ENCODE assay signal across 14 cellular contexts in genomic region chr21:17660449-17660848, GRCh38. TPM values are rescaled to one million over a fixed set of nuclear protein-coding genes. Genes with fewer than 3 reads are reported as not detected.
DNase-seq lines count a peak whose midpoint lies in the region; ATAC-seq and TF ChIP-seq lines count a peak whose summit lies in the region.
"Had no signal": no experiment of that assay in that cellular context is flagged by ENCODE, and none has a peak within 500 bp of the region (broad histone marks: within the 10 kb centered on the region; RNA-seq: fewer than 3 reads in every experiment).

No MANE protein-coding gene starts in this region.

- H3K4me3 Mint-ChIP-seq in nephron progenitor cell: no peak overlapping the region
- H3K4me3 Mint-ChIP-seq: neural progenitor cell had no signal

- H3K27ac ChIP-seq in upper lobe of right lung: peak overlapping the region; percentile 63
- H3K27ac ChIP-seq: 22Rv1, cardiac muscle cell, neural progenitor cell had no signal

- H3K27me3 Mint-ChIP-seq in nephron progenitor cell (ENCODE audit: low read depth, poor library complexity): peaks cover 4% of the 10 kb centered on the region

- no peaks in the 10 kb centered on the region for H3K27me3 ChIP-seq in upper lobe of right lung
- H3K27me3 ChIP-seq: cardiac muscle cell, neural progenitor cell had no signal

- ATAC-seq in upper lobe of right lung: peak; percentile 88

- H3K9me3 ChIP-seq in upper lobe of right lung: no peaks in the 10 kb centered on the region

- no peaks in the 10 kb centered on the region for H3K36me3 ChIP-seq in upper lobe of right lung
- H3K36me3 ChIP-seq: cardiac muscle cell, neural progenitor cell had no signal

- no peak overlapping the region for H3K4me3 ChIP-seq in upper lobe of right lung
- H3K4me3 ChIP-seq: cardiac muscle cell, neural progenitor cell had no signal

- H3K27ac Mint-ChIP-seq in nephron progenitor cell: no peak overlapping the region
- H3K27ac Mint-ChIP-seq: neural progenitor cell had no signal

- TF ChIP-seq CTCF in upper lobe of right lung (IDR thresholded peaks at IDR 0.05) (no peak), nephron progenitor cell (IDR thresholded peaks at IDR 0.05) (no peak)

- intact Hi-C loops in upper lobe of right lung (cut with DNase I): no loop called here

- H3K36me3 Mint-ChIP-seq in nephron progenitor cell (ENCODE audit: low read depth): no peaks in the 10 kb centered on the region
- H3K36me3 Mint-ChIP-seq: neural progenitor cell had no signal

- DNase-seq in NCI-H2227 treated with DMSO at 0.1 percent for 48 hours (lab: John Stamatoyannopoulos, UW) (peak; percentile 43), NCI-H2227 (lab: John Stamatoyannopoulos, UW; ENCODE audit: unreplicated experiment) (no peak), OCI-M1 (lab: John Stamatoyannopoulos, UW) (peak; percentile 60), fibroblast of gingiva (ENCODE audit: low read depth) (peak; percentile 1), upper lobe of right lung (no peak), cerebellum (ENCODE audit: low spot score) (no peak), GOT3 (lab: John Stamatoyannopoulos, UW) (no peak), nephron progenitor cell (no peak)
- DNase-seq: COR-L47, NCI-H524 treated with DMSO at 0.1 percent for 48 hours, SHP77 had no signal

- peaks cover 2% of the 10 kb centered on the region for H3K9me3 Mint-ChIP-seq in nephron progenitor cell

- H3K4me1 Mint-ChIP-seq in nephron progenitor cell: peaks cover 1% of the 10 kb centered on the region

- H3K4me1 ChIP-seq in upper lobe of right lung: no peaks in the 10 kb centered on the region
- H3K4me1 ChIP-seq: neural progenitor cell had no signal

RNA-seq across cellular contexts. Expression of gene BTG3, which starts 47.7 kb away (rescaled TPM):
- total RNA-seq in upper lobe of right lung (61.3 TPM), cerebellum (23.2 TPM)

Comparison
In these comparisons a context has a peak if more than half of its experiments do, and no peak if none do; other contexts are left out.
1. DNase-seq: peak in NCI-H2227 treated with DMSO at 0.1 percent for 48 hours (single experiment), OCI-M1 (single experiment) and fibroblast of gingiva (single experiment); none in NCI-H2227 (single experiment), upper lobe of right lung (single experiment), cerebellum (single experiment), GOT3 (single experiment) and nephron progenitor cell (single experiment).